ENCODE assay signal across 13 cellular contexts in the genomic region with DNA sequence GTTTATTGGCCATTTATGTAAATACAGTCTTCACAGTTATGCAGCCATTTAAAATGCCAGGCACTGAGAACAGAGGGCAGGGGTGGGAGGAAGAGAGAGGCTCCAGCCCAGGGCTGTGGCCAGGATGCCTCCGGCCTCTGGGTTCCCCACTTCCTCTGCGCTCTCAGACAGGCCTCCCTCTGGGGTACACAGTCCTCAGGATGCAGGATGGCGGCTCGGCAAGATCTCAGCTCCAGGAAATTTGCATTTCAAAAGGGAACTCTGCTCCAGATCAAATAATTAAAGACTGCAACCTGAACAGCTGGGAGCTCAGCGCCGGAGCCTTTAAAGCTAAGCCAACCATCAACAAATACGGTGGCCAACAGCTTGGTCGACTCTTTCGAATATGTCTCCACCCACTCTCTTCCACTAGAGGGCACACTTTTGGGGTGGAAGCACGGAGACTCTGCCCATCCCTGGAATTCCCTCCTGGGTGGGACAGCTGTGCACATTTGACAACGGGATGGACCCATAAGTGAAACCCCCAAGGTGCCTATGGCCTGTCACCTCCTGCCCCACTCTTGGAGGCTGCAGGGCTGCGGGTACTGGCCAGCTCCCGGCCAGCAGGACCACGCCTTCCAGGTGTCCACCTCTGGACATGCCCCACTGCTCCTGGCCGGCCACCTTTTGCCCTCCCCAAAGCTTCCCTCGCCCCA.
DNase-seq lines count a peak whose midpoint lies in the region; ATAC-seq and TF ChIP-seq lines count a peak whose summit lies in the region.
"Had no signal": no experiment of that assay in that cellular context is flagged by ENCODE, and none has a peak within 500 bp of the region (broad histone marks: within the 10 kb centered on the region; RNA-seq: fewer than 3 reads in every experiment).

No MANE protein-coding gene starts in this region.

- peaks cover 2% of the 10 kb centered on the region for H3K9me3 ChIP-seq in left ventricle myocardium inferior (replicated peaks)
- H3K9me3 ChIP-seq in effector memory CD4-positive, alpha-beta T cell (ENCODE audit: control insufficient read depth, low read length): no peaks in the 10 kb centered on the region

- TF ChIP-seq CTCF in left ventricle myocardium inferior (IDR thresholded peaks at IDR 0.05; ENCODE audit: borderline replicate concordance) (peak; percentile 13), type B pancreatic cell (conservative IDR thresholded peaks at IDR 0.05) (peak; percentile 65)

- intact Hi-C loops in left ventricle myocardium inferior (cut with micrococcal nuclease): no loop called here
- intact Hi-C loops in left cardiac atrium (cut with DNase I): no loop called here
- intact Hi-C loops in head of caudate nucleus (cut with DNase I): loop anchor here (10.0 kb wide), 1 partner anchor 208 kb away; no protein-coding TSS in a partner anchor

- H3K4me3 ChIP-seq in left ventricle myocardium inferior: no peak overlapping the region
- no peak overlapping the region for H3K4me3 ChIP-seq in effector memory CD4-positive, alpha-beta T cell (ENCODE audit: insufficient read depth, low read depth, low read length, poor library complexity, severe bottlenecking)
- H3K4me3 ChIP-seq: BLaER1 treated with 17β-estradiol and CSF1 and Interleukin-3, amounts not matched to agents 10 nM and 100 nM; SK-N-MC had no signal

- no peaks in the 10 kb centered on the region for H3K36me3 ChIP-seq in left ventricle myocardium inferior
- no peaks in the 10 kb centered on the region for H3K36me3 ChIP-seq in effector memory CD4-positive, alpha-beta T cell (ENCODE audit: control insufficient read depth, insufficient read depth, low read length)
- H3K36me3 ChIP-seq: BLaER1 treated with 17β-estradiol and CSF1 and Interleukin-3, amounts not matched to agents 10 nM and 100 nM had no signal

- no peak overlapping the region for H3K27ac ChIP-seq in left ventricle myocardium inferior (replicated peaks)
- no peak overlapping the region for H3K27ac ChIP-seq in effector memory CD4-positive, alpha-beta T cell (ENCODE audit: insufficient read depth, low read length, poor library complexity, severe bottlenecking)
- H3K27ac ChIP-seq: BLaER1 treated with 17β-estradiol and CSF1 and Interleukin-3, amounts not matched to agents 10 nM and 100 nM; SK-N-MC had no signal

- no peaks in the 10 kb centered on the region for H3K36me3 Mint-ChIP-seq in type B pancreatic cell

- H3K27me3 Mint-ChIP-seq in type B pancreatic cell: no peaks in the 10 kb centered on the region

- ATAC-seq in left cardiac atrium (no peak), HG02759 (IDR thresholded peaks at IDR 0.05; ENCODE audit: unreplicated experiment) (no peak)

- H3K4me1 Mint-ChIP-seq in type B pancreatic cell (ENCODE audit: unreplicated experiment): no peaks in the 10 kb centered on the region

- H3K4me3 Mint-ChIP-seq in type B pancreatic cell: no peak overlapping the region

- no peak overlapping the region for H3K27ac Mint-ChIP-seq in type B pancreatic cell

- H3K9me3 Mint-ChIP-seq in type B pancreatic cell: no peaks in the 10 kb centered on the region

- H3K27me3 ChIP-seq in left ventricle myocardium inferior (ENCODE audit: low read depth): peaks cover 37% of the 10 kb centered on the region
- no peaks in the 10 kb centered on the region for H3K27me3 ChIP-seq in effector memory CD4-positive, alpha-beta T cell (replicated peaks; ENCODE audit: control insufficient read depth, insufficient read depth, low read length, poor library complexity, severe bottlenecking)
- H3K27me3 ChIP-seq: BLaER1 treated with 17β-estradiol and CSF1 and Interleukin-3, amounts not matched to agents 10 nM and 100 nM had no signal

- H3K4me1 ChIP-seq in left ventricle myocardium inferior: no peaks in the 10 kb centered on the region
- no peaks in the 10 kb centered on the region for H3K4me1 ChIP-seq in effector memory CD4-positive, alpha-beta T cell (ENCODE audit: control insufficient read depth, insufficient read depth, low read length, poor library complexity, severe bottlenecking)
- H3K4me1 ChIP-seq: BLaER1 treated with 17β-estradiol and CSF1 and Interleukin-3, amounts not matched to agents 10 nM and 100 nM had no signal

- DNase-seq in left ventricle myocardium inferior: no peak
- no peak for DNase-seq in left cardiac atrium
- peak; percentile 13 for DNase-seq in NCI-H748 treated with DMSO at 0.1 percent for 48 hours (lab: John Stamatoyannopoulos, UW)
- peak in 23 of 42 donors; percentile 21 to 81 (median 37) for DNase-seq in head of caudate nucleus
- DNase-seq in type B pancreatic cell (ENCODE audit: extremely low spot score, unreplicated experiment): no peak
- no peak for DNase-seq in effector memory CD4-positive, alpha-beta T cell
- DNase-seq in SIG-M5 (lab: John Stamatoyannopoulos, UW): no peak
- DNase-seq: activated CD8-positive, alpha-beta memory T cell treated with anti-CD3 and anti-CD28 coated beads for 24 hours; amniotic stem cell; NCI-H1436 treated with DMSO at 0.1 percent for 48 hours had no signal

Comparison
In these comparisons a context has a peak if more than half of its experiments do, and no peak if none do; other contexts are left out.
1. DNase-seq: peak in NCI-H748 treated with DMSO at 0.1 percent for 48 hours (single experiment) and head of caudate nucleus (23 of 42); none in left ventricle myocardium inferior (single experiment), left cardiac atrium (single experiment), type B pancreatic cell (single experiment), effector memory CD4-positive, alpha-beta T cell (0 of 3) and SIG-M5 (single experiment).